19 cellular contexts compared by ENCODE assay signal in genomic region chr2:20638014-20638413, GRCh38. TPM values are rescaled to one million over a fixed set of nuclear protein-coding genes. Genes with fewer than 3 reads are reported as not detected.
"Had no signal": no experiment of that assay in that cellular context is flagged by ENCODE, and none has a peak within 500 bp of the region (broad histone marks: within the 10 kb centered on the region; RNA-seq: fewer than 3 reads in every experiment).

No MANE protein-coding gene starts in this region.

- H3K9me3 Mint-ChIP-seq: activated CD4-positive, alpha-beta T cell treated with anti-CD3 and anti-CD28 coated beads, Interleukin-2, amount 10 ng/mL, durations not matched to agents 7 days and 5 days; activated naive CD4-positive, alpha-beta T cell treated with anti-CD3 and anti-CD28 coated beads, Interleukin-2, amount 50 U/mL, for 72 hours; activated T-cell treated with anti-CD3 and anti-CD28 coated beads, Interleukin-2, amount 50 U/mL, for 72 hours; effector memory CD8-positive, alpha-beta T cell; nephron progenitor cell; T-cell had no signal

- H3K4me3 Mint-ChIP-seq: activated CD4-positive, alpha-beta T cell treated with anti-CD3 and anti-CD28 coated beads, Interleukin-2, amount 10 ng/mL, durations not matched to agents 7 days and 5 days; activated T-cell treated with anti-CD3 and anti-CD28 coated beads, Interleukin-2, amount 50 U/mL, for 72 hours; effector memory CD8-positive, alpha-beta T cell; nephron progenitor cell; T-cell had no signal

- H3K9me3 ChIP-seq: right lobe of liver, tibial nerve had no signal

- H3K27ac Mint-ChIP-seq: activated CD4-positive, alpha-beta T cell treated with anti-CD3 and anti-CD28 coated beads, Interleukin-2, amount 10 ng/mL, durations not matched to agents 7 days and 5 days; activated naive CD4-positive, alpha-beta T cell treated with anti-CD3 and anti-CD28 coated beads, Interleukin-2, amount 50 U/mL, for 72 hours; activated T-cell treated with anti-CD3 and anti-CD28 coated beads, Interleukin-2, amount 50 U/mL, for 72 hours; effector memory CD8-positive, alpha-beta T cell; nephron progenitor cell; T-cell had no signal

- H3K27me3 ChIP-seq: brain microvascular endothelial cell, hepatocyte, right lobe of liver, tibial nerve had no signal

- H3K27ac ChIP-seq: brain microvascular endothelial cell, hepatocyte, SK-N-MC had no signal

- H3K4me3 ChIP-seq: hepatocyte, right lobe of liver, SK-N-MC, tibial nerve had no signal

- H3K4me1 Mint-ChIP-seq: activated CD4-positive, alpha-beta T cell treated with anti-CD3 and anti-CD28 coated beads, Interleukin-2, amount 10 ng/mL, durations not matched to agents 7 days and 5 days had no signal

- H3K27me3 Mint-ChIP-seq: activated CD4-positive, alpha-beta T cell treated with anti-CD3 and anti-CD28 coated beads, Interleukin-2, amount 10 ng/mL, durations not matched to agents 7 days and 5 days; effector memory CD8-positive, alpha-beta T cell; T-cell had no signal

- DNase-seq: activated CD4-positive, alpha-beta T cell treated with anti-CD3 and anti-CD28 coated beads, Interleukin-2, amount 10 ng/mL, durations not matched to agents 7 days and 5 days; activated CD8-positive, alpha-beta memory T cell treated with anti-CD3 and anti-CD28 coated beads, Interleukin-2, amount 50 U/mL, for 48 hours; activated gamma-delta T cell; activated T-cell treated with anti-CD3 and anti-CD28 coated beads, Interleukin-2, amount 50 U/mL, for 72 hours; amygdala; brain microvascular endothelial cell; cerebellar nuclear complex; dermis blood vessel endothelial cell; effector memory CD8-positive, alpha-beta T cell; nephron progenitor cell; occipital lobe; T-cell; T-helper 9 cell had no signal

- ATAC-seq: activated naive CD4-positive, alpha-beta T cell treated with anti-CD3 and anti-CD28 coated beads, Interleukin-2, amount 50 U/mL, for 72 hours; activated T-cell treated with anti-CD3 and anti-CD28 coated beads, Interleukin-2, amount 50 U/mL, for 72 hours; effector memory CD8-positive, alpha-beta T cell; T-cell had no signal

RNA-seq across cellular contexts. Expression of gene GDF7, which starts 28.9 kb away (rescaled TPM):
- total RNA-seq: activated CD4-positive, alpha-beta T cell treated with anti-CD3 and anti-CD28 coated beads, Interleukin-2, amount 10 ng/mL, durations not matched to agents 7 days and 5 days had no signal
- polyA plus RNA-seq: keratinocyte had no signal
